12 cellular contexts compared by ENCODE assay signal in the genomic region with DNA sequence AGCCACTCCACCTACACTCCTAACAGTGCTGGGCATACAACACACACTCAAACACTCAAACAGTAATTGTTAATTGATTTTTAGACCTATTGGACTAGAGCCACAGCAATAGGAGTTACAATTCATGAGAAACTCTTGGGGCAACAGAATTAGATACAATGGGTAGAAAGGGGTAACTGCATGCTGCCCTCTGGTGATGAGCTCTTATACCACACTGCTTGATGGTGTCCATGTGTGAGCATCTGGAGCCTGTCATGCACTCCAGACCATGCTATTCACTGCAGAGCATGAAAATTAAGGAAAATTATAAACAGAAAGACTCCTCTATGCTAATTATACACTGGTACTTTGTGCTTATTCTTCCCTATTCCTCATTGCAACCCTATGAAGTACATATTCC.
DNase-seq lines count a peak whose midpoint lies in the region; ATAC-seq, FAIRE-seq and TF ChIP-seq lines count a peak whose summit lies in the region.
"Had no signal": no experiment of that assay in that cellular context is flagged by ENCODE, and none has a peak within 500 bp of the region (broad histone marks: within the 10 kb centered on the region; RNA-seq: fewer than 3 reads in every experiment).

No MANE protein-coding gene starts in this region.

- H3K9me3 ChIP-seq in pancreas (no peaks in the 10 kb centered on the region), gastrocnemius medialis (no peaks in the 10 kb centered on the region)

- H3K36me3 ChIP-seq in pancreas: no peaks in the 10 kb centered on the region
- no peaks in the 10 kb centered on the region for H3K36me3 ChIP-seq in gastrocnemius medialis

- H3K4me1 ChIP-seq in pancreas: no peaks in the 10 kb centered on the region
- no peaks in the 10 kb centered on the region for H3K4me1 ChIP-seq in gastrocnemius medialis

- peak; percentile 8 for DNase-seq in KBM-7
- DNase-seq in cardiac fibroblast (ENCODE audit: low read depth in 2 of 2): peak in 1 of 2 donors; percentile 19
- DNase-seq in pancreas: peak in 1 of 6 donors; percentile 9
- DNase-seq in NCI-H510A treated with DMSO at 0.1 percent for 48 hours (lab: John Stamatoyannopoulos, UW): no peak
- DNase-seq in gastrocnemius medialis: no peak
- DNase-seq in mesenteric fat pad (ENCODE audit: low spot score): no peak
- DNase-seq: effector memory CD8-positive, alpha-beta T cell; left colon; NCI-H2107 had no signal

- no peaks in the 10 kb centered on the region for H3K27me3 ChIP-seq in pancreas
- H3K27me3 ChIP-seq in gastrocnemius medialis: no peaks in the 10 kb centered on the region

- in situ Hi-C loops in KBM-7 (cut with MboI; ENCODE audit: low pct_unique_long_range_greater_than_20kb, low sequenced_read_pairs): no loop called here
- in situ Hi-C loops in gastrocnemius medialis (cut with MboI; ENCODE audit: low sequenced_read_pairs in 4 of 4): no loop called here

- intact Hi-C loops in pancreas (cut with DNase I): no loop called here
- intact Hi-C loops in gastrocnemius medialis (cut with DNase I; ENCODE audit: low total_unique reads): no loop called here

- H3K4me3 ChIP-seq in cardiac fibroblast (replicated peaks in 1 of 2; ENCODE audit: low read depth in 2 of 2, low read length in 2 of 2) (no peak overlapping the region), pancreas (no peak overlapping the region), gastrocnemius medialis (no peak overlapping the region)

- ATAC-seq in GM18502 (IDR thresholded peaks at IDR 0.05; ENCODE audit: poor library complexity, unreplicated experiment) (peak; percentile 77), pancreas (peak in 3 of 4 donors; percentile 25 to 64 (median 44)), GM18519 (IDR thresholded peaks at IDR 0.05; ENCODE audit: low FRiP score, unreplicated experiment) (no peak), gastrocnemius medialis (no peak)
- ATAC-seq: effector memory CD8-positive, alpha-beta T cell; left colon; stimulated activated memory B cell treated with anti-CD40 and anti-IgM and Interleukin-4, amounts not matched to agents 10 μg/mL and 1 μg/mL and 100 μg/mL, for 72 hours had no signal

- TF ChIP-seq POLR2A in gastrocnemius medialis (IDR thresholded peaks at IDR 0.05): no peak

- no peak overlapping the region for H3K27ac ChIP-seq in pancreas
- H3K27ac ChIP-seq in gastrocnemius medialis: no peak overlapping the region

- TF ChIP-seq CTCF in cardiac fibroblast (IDR thresholded peaks at IDR 0.05; ENCODE audit: low read depth, low read length) (peak; percentile 4), pancreas (IDR thresholded peaks at IDR 0.05) (no peak), gastrocnemius medialis (IDR thresholded peaks at IDR 0.05 in 4 of 5, conservative IDR thresholded peaks at IDR 0.05 in 1 of 5) (no peak)

- no peak for FAIRE-seq in pancreas (lab: Jason Lieb, UNC)

Comparison
In these comparisons a context has a peak if more than half of its experiments do, and no peak if none do; other contexts are left out.
1. ATAC-seq: peak in GM18502 (single experiment) and pancreas (3 of 4); none in GM18519 (single experiment) and gastrocnemius medialis (0 of 2).